In the genomic region with DNA sequence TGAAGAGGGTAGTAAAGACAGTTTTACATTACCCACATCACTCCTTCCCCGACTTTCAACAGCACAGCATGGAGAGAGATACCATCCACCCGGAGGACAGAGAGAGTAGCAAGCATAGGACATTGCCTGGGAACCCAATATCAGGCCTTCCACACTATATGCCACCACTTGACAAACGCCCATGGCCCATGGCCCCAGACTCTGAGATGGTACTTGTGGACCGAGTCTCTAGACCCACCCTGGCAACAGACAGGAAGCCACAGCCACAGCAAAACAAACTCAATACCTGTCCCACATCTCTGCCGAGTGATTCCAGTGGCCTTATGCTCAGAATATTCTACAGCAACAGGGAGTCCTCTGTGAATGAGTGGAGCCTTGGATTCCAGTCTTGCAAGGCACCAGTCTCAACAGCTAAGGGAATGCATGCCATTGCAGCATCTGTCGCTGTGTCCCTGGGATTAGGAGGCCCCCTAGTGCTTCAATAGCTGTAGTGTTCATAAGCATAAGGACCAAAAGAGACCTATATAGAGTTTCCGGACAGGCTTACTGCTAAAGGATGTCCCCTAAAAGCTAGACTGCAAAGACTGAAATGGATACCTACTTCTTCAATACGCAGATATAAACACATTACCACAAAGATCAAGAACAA, we compare ENCODE assay signal across 9 cellular contexts. TPM values are rescaled to one million over a fixed set of nuclear protein-coding genes. Genes with fewer than 3 reads are reported as not detected.
DNase-seq lines count a peak whose midpoint lies in the region; ATAC-seq and TF ChIP-seq lines count a peak whose summit lies in the region.
"Had no signal": no experiment of that assay in that cellular context is flagged by ENCODE, and none has a peak within 500 bp of the region (broad histone marks: within the 10 kb centered on the region; RNA-seq: fewer than 3 reads in every experiment).

No MANE protein-coding gene starts in this region.

- H3K27ac Mint-ChIP-seq in activated CD4-positive, alpha-beta T cell treated with anti-CD3 and anti-CD28 coated beads, Interleukin-2, amount 10 ng/mL, durations not matched to agents 24 days and 14 days = no peak overlapping the region

- H3K4me3 Mint-ChIP-seq in activated CD4-positive, alpha-beta T cell treated with anti-CD3 and anti-CD28 coated beads, Interleukin-2, amount 10 ng/mL, durations not matched to agents 24 days and 14 days = no peak overlapping the region

- no peaks in the 10 kb centered on the region for H3K4me1 Mint-ChIP-seq in activated CD4-positive, alpha-beta T cell treated with anti-CD3 and anti-CD28 coated beads, Interleukin-2, amount 10 ng/mL, durations not matched to agents 24 days and 14 days

- H3K27me3 Mint-ChIP-seq in activated CD4-positive, alpha-beta T cell treated with anti-CD3 and anti-CD28 coated beads, Interleukin-2, amount 10 ng/mL, durations not matched to agents 24 days and 14 days = peaks cover 30% of the 10 kb centered on the region

- no peaks in the 10 kb centered on the region for H3K36me3 Mint-ChIP-seq in activated CD4-positive, alpha-beta T cell treated with anti-CD3 and anti-CD28 coated beads, Interleukin-2, amount 10 ng/mL, durations not matched to agents 24 days and 14 days (ENCODE audit: low read depth)

- intact Hi-C loops in activated CD4-positive, alpha-beta T cell treated with anti-CD3 and anti-CD28 coated beads, Interleukin-2, amount 10 ng/mL, durations not matched to agents 24 days and 14 days (cut with micrococcal nuclease) = loop anchor here (1.0 to 5.0 kb wide), 2 partner anchors 291 to 411 kb away; no protein-coding TSS in a partner anchor

- peak; percentile 55 for TF ChIP-seq CTCF in GM12865 (IDR thresholded peaks at IDR 0.05; ENCODE audit: insufficient read depth, low read depth, low read length, missing control alignments)
- TF ChIP-seq CTCF in fibroblast of pulmonary artery (IDR thresholded peaks at IDR 0.05; ENCODE audit: low read length, missing control alignments) = peak; percentile 49

- H3K4me3 ChIP-seq in GM12865 (ENCODE audit: low read depth, low read length) (no peak overlapping the region), fibroblast of pulmonary artery (replicated peaks; ENCODE audit: low read depth, low read length) (no peak overlapping the region)
- H3K4me3 ChIP-seq: SJSA1 had no signal

- H3K9me3 Mint-ChIP-seq in activated CD4-positive, alpha-beta T cell treated with anti-CD3 and anti-CD28 coated beads, Interleukin-2, amount 10 ng/mL, durations not matched to agents 24 days and 14 days = no peaks in the 10 kb centered on the region

- DNase-seq in Ammon's horn (ENCODE audit: low spot score) (peak; percentile 41), GM12865 (ENCODE audit: low read depth) (peak; percentile 58), NCI-H1694 (lab: John Stamatoyannopoulos, UW) (peak; percentile 50), fibroblast of pulmonary artery (ENCODE audit: low read depth) (peak; percentile 59), pons (ENCODE audit: low spot score) (peak; percentile 50), mesenteric fat pad (ENCODE audit: low spot score) (no peak)
- DNase-seq in activated CD4-positive, alpha-beta T cell treated with anti-CD3 and anti-CD28 coated beads, Interleukin-2, amount 10 ng/mL, durations not matched to agents 24 days and 14 days = peak; percentile 80

- peak; percentile 78 for ATAC-seq in HG02588 (IDR thresholded peaks at IDR 0.05; ENCODE audit: unreplicated experiment)

RNA-seq across cellular contexts. Expression of gene CT55, which starts 14.7 kb away (rescaled TPM):
- not detected in 2 replicates for total RNA-seq in activated CD4-positive, alpha-beta T cell treated with anti-CD3 and anti-CD28 coated beads, Interleukin-2, amount 10 ng/mL, durations not matched to agents 24 days and 14 days
- not detected for total RNA-seq in mesenteric fat pad
- total RNA-seq: SJSA1 had no signal
